ENCODE assay signal across 9 cellular contexts in the genomic region with DNA sequence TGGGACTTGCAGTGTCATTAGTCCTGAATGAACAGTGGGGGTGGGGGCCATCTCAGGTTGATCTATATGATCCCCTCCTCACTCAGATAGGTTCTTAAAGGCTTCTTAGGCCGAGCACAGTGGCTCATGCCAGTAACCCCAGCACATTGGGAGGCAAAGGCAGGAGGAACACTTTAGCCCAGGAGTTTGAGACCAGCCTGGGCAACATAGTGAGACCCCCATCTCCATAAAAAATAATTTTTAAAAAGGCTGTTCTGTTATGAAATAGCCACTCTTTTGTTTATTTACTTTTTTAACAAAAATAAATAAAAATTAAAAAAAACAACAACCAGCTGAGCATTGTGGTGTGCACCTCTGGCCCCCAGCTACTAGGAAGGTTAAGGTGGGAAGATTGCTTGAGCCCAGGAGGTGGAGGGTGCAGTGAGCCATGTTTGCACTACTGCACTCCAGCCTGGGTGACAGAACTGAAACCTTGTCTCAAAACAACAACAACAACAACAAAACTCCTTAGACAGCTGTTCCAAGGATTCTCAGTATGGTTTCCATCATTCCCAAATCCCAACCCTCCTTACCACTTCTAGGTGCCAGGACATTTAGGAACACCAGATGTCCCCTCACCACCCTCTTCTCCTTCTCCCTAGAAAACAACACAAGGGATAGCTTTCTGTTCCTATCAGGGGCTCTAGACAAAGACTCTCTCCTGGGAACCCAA. TPM values are rescaled to one million over a fixed set of nuclear protein-coding genes. Genes with fewer than 3 reads are reported as not detected.
A peak's percentile ranks its signal among the peaks of the same experiment; 100 is the strongest.
DNase-seq lines count a peak whose midpoint lies in the region; ATAC-seq and TF ChIP-seq lines count a peak whose summit lies in the region.
"Had no signal": no experiment of that assay in that cellular context is flagged by ENCODE, and none has a peak within 500 bp of the region (broad histone marks: within the 10 kb centered on the region; RNA-seq: fewer than 3 reads in every experiment).

No MANE protein-coding gene starts in this region.

- peak overlapping the region; percentile 36 for H3K4me3 ChIP-seq in CD8-positive, alpha-beta T cell (ENCODE audit: low read depth, low read length)
- no peak overlapping the region for H3K4me3 ChIP-seq in NT2/D1 (ENCODE audit: insufficient read length, low read depth)
- H3K4me3 ChIP-seq in ovary = no peak overlapping the region

- TF ChIP-seq EP300 in ovary (IDR thresholded peaks at IDR 0.05) = no peak

- no peaks in the 10 kb centered on the region for H3K27me3 Mint-ChIP-seq in CD8-positive, alpha-beta T cell (ENCODE audit: low read depth)
- no peaks in the 10 kb centered on the region for H3K27me3 Mint-ChIP-seq in effector memory CD8-positive, alpha-beta T cell

- peaks cover 76% of the 10 kb centered on the region for H3K4me1 Mint-ChIP-seq in CD8-positive, alpha-beta T cell (ENCODE audit: low read depth)
- peaks cover 46 to 49% of the 10 kb centered on the region in 2 donors for H3K4me1 Mint-ChIP-seq in effector memory CD8-positive, alpha-beta T cell (ENCODE audit: low read depth in 2 of 2)

- H3K9me3 Mint-ChIP-seq in CD8-positive, alpha-beta T cell = no peaks in the 10 kb centered on the region
- no peaks in the 10 kb centered on the region for H3K9me3 Mint-ChIP-seq in effector memory CD8-positive, alpha-beta T cell

- TF ChIP-seq POLR2A in ovary (IDR thresholded peaks at IDR 0.05) = no peak

- intact Hi-C loops in CD8-positive, alpha-beta T cell (cut with DNase I, micrococcal nuclease) = loop anchor here in 1 of 2 experiments (10.0 kb wide), 1 partner anchor 966 kb away; no protein-coding TSS in a partner anchor
- intact Hi-C loops in ovary (cut with DNase I) = loop anchor here in 3 of 4 donors (5.0 to 10.0 kb wide), 4 partner anchors 36 to 274 kb away; a partner anchor contains a TSS

- H3K27me3 ChIP-seq in CD8-positive, alpha-beta T cell (ENCODE audit: insufficient read depth, low read length) = no peaks in the 10 kb centered on the region
- H3K27me3 ChIP-seq in NT2/D1 (ENCODE audit: insufficient read depth, insufficient read length) (peaks cover 16% of the 10 kb centered on the region), ovary (no peaks in the 10 kb centered on the region)

- peaks cover 6% of the 10 kb centered on the region for H3K36me3 Mint-ChIP-seq in CD8-positive, alpha-beta T cell
- peaks cover 15% of the 10 kb centered on the region for H3K36me3 Mint-ChIP-seq in effector memory CD8-positive, alpha-beta T cell (ENCODE audit: insufficient read depth)

- CTCF ChIA-PET in CD8-positive, alpha-beta T cell (lab: Charles Lee) = interaction anchor here (4.0 to 10.1 kb wide), 3 partner anchors 10 to 136 kb away, joined by 38 to 245 read pairs (median 95); no protein-coding TSS in a partner anchor

- H3K36me3 ChIP-seq in CD8-positive, alpha-beta T cell (ENCODE audit: insufficient read depth, low read length) = no peaks in the 10 kb centered on the region
- H3K36me3 ChIP-seq in NT2/D1 (ENCODE audit: insufficient read depth, insufficient read length, low read length) (peaks cover 6% of the 10 kb centered on the region), ovary (no peaks in the 10 kb centered on the region)

- POLR2A ChIA-PET in CD8-positive, alpha-beta T cell (lab: Charles Lee) = interaction anchor here (1.0 to 5.0 kb wide), 3 partner anchors 10 to 73 kb away, joined by 3 to 78 read pairs (median 42); a partner anchor contains a TSS

- peak overlapping the region; percentile 67 for H3K4me3 Mint-ChIP-seq in CD8-positive, alpha-beta T cell
- peak overlapping the region; percentile 96 to 98 for H3K4me3 Mint-ChIP-seq in effector memory CD8-positive, alpha-beta T cell

- no peaks in the 10 kb centered on the region for H3K9me3 ChIP-seq in CD8-positive, alpha-beta T cell (ENCODE audit: low read length)
- no peaks in the 10 kb centered on the region for H3K9me3 ChIP-seq in NT2/D1 (ENCODE audit: insufficient read depth, low read length)
- H3K9me3 ChIP-seq in ovary = no peaks in the 10 kb centered on the region

- no peak for DNase-seq in CD8-positive, alpha-beta T cell
- DNase-seq in NT2/D1 (ENCODE audit: low read depth, low spot score) = no peak
- no peak for DNase-seq in effector memory CD8-positive, alpha-beta T cell
- DNase-seq in ovary = no peak
- no peak for DNase-seq in NCI-H774 (lab: John Stamatoyannopoulos, UW)
- no peak for DNase-seq in NCI-H187 (lab: John Stamatoyannopoulos, UW)
- DNase-seq in islet precursor cell = no peak
- DNase-seq in NCI-H69 (lab: John Stamatoyannopoulos, UW) = no peak
- DNase-seq: cortex of kidney had no signal

- peaks cover 63% of the 10 kb centered on the region for H3K4me1 ChIP-seq in CD8-positive, alpha-beta T cell (ENCODE audit: insufficient read depth, low read length)
- peaks cover 17% of the 10 kb centered on the region for H3K4me1 ChIP-seq in NT2/D1 (ENCODE audit: insufficient read depth, insufficient read length)
- H3K4me1 ChIP-seq in ovary (ENCODE audit: insufficient read depth) = peaks cover 6% of the 10 kb centered on the region

- TF ChIP-seq CTCF in CD8-positive, alpha-beta T cell (IDR thresholded peaks at IDR 0.05) = no peak
- TF ChIP-seq CTCF in ovary (IDR thresholded peaks at IDR 0.05) = no peak

- whole genome bisulfite sequencing in ovary, 3 donors = 0 to 17% (median 8%) methylated on average over 1 of the region's 1 CpG

- peak overlapping the region; percentile 27 for H3K9ac ChIP-seq in NT2/D1 (ENCODE audit: insufficient read length, low read depth)

- ATAC-seq in CD8-positive, alpha-beta T cell = no peak
- no peak for ATAC-seq in effector memory CD8-positive, alpha-beta T cell (replicated peaks)

- peak overlapping the region; percentile 69 for H3K27ac ChIP-seq in CD8-positive, alpha-beta T cell (ENCODE audit: low read depth, low read length)
- peak overlapping the region; percentile 72 to 74 for H3K27ac ChIP-seq in ovary

- peak overlapping the region; percentile 100 for H3K27ac Mint-ChIP-seq in CD8-positive, alpha-beta T cell
- H3K27ac Mint-ChIP-seq in effector memory CD8-positive, alpha-beta T cell = peak overlapping the region; percentile 97 to 98

RNA-seq across cellular contexts. Expression of a gene that starts 2.0 kb away (rescaled TPM):
- total RNA-seq in CD8-positive, alpha-beta T cell = 10 to 100 TPM; 18.4 to 21.6 TPM
- total RNA-seq in ovary = 10 to 100 TPM; 42.3 to 49.6 (median 45.2) TPM
- polyA plus RNA-seq in ovary = 10 to 100 TPM; 44.0 to 94.6 TPM

RNA-seq across cellular contexts. Expression of a gene that starts 4.7 kb away (rescaled TPM):
- total RNA-seq in CD8-positive, alpha-beta T cell = 100 to 1,000 TPM; 113 to 117 TPM
- total RNA-seq in ovary = 10 to 100 TPM; 34.9 to 99.1 (median 69.0) TPM
- polyA plus RNA-seq in ovary = 10 to 100 TPM; 31.4 to 44.3 TPM

RNA-seq across cellular contexts. Expression of a gene that starts 26.3 kb away (rescaled TPM):
- total RNA-seq in CD8-positive, alpha-beta T cell = under 1 TPM in 1 of 2 experiments, not detected in 1; 0.08 TPM
- 1 to 10 TPM; 2.5 to 6.2 (median 4.1) TPM for total RNA-seq in ovary
- polyA plus RNA-seq in ovary = 1 to 10 TPM; 2.3 to 4.6 TPM
